20 cellular contexts compared by ENCODE assay signal in genomic region chr12:93723568-93723930, GRCh38.
"Had no signal": no experiment of that assay in that cellular context is flagged by ENCODE, and none has a peak within 500 bp of the region (broad histone marks: within the 10 kb centered on the region; RNA-seq: fewer than 3 reads in every experiment).

No MANE protein-coding gene starts in this region.

- H3K9me3 ChIP-seq: gastrocnemius medialis, left lung, ovary, psoas muscle, vagina had no signal

- ATAC-seq: activated naive CD8-positive, alpha-beta T cell treated with anti-CD3 and anti-CD28 coated beads, Interleukin-2, amount 50 U/mL, for 24 hours; gastrocnemius medialis; left lung; naive thymus-derived CD8-positive, alpha-beta T cell; psoas muscle; right cardiac atrium; stimulated activated naive CD8-positive, alpha-beta T cell treated with anti-CD3 and anti-CD28 coated beads, Interleukin-15, amount 100 ng/mL, for 72 hours had no signal

- H3K4me1 ChIP-seq: left lung had no signal

- H3K36me3 ChIP-seq: gastrocnemius medialis, left lung, ovary, vagina, WERI-Rb-1 had no signal

- H3K4me2 ChIP-seq: smooth muscle cell had no signal

- H3K4me3 ChIP-seq: gastrocnemius medialis, left lung, ovary, psoas muscle, smooth muscle cell, vagina had no signal

- H3K27me3 ChIP-seq: gastrocnemius medialis, left lung, ovary, vagina had no signal

- DNase-seq: activated CD4-positive, alpha-beta T cell treated with anti-CD3 and anti-CD28 coated beads for 1 hour; activated CD8-positive, alpha-beta memory T cell treated with anti-CD3 and anti-CD28 coated beads for 24 hours; activated CD8-positive, alpha-beta memory T cell treated with anti-CD3 and anti-CD28 coated beads, Interleukin-2, amount 50 U/mL, for 48 hours; activated effector memory CD4-positive, alpha-beta T cell treated with Interleukin-2 at 50 U/mL for 16 hours; activated naive CD4-positive, alpha-beta T cell treated with anti-CD3 and anti-CD28 coated beads, Interleukin-2, amount 10 ng/mL, durations not matched to agents 7 days and 5 days; activated naive CD8-positive, alpha-beta T cell treated with anti-CD3 and anti-CD28 coated beads, Interleukin-2, amount 50 U/mL, for 24 hours; activated T-cell treated with anti-CD3 and anti-CD28 coated beads, Interleukin-2, amount 50 U/mL, for 48 hours; effector CD4-positive, alpha-beta T cell; gastrocnemius medialis; head of caudate nucleus; left lung; naive thymus-derived CD8-positive, alpha-beta T cell; ovary; stimulated activated CD4-positive, alpha-beta T cell treated with anti-CD3 and anti-CD28 coated beads, Interleukin-4, amount 100 ng/mL, for 1 hour; stimulated activated naive CD8-positive, alpha-beta T cell treated with anti-CD3 and anti-CD28 coated beads, Interleukin-15, amount 100 ng/mL, for 72 hours; WERI-Rb-1 had no signal

- H3K27ac ChIP-seq: gastrocnemius medialis, left lung, ovary, psoas muscle, vagina, WERI-Rb-1 had no signal
